ENCODE assay signal across 14 cellular contexts in the genomic region with DNA sequence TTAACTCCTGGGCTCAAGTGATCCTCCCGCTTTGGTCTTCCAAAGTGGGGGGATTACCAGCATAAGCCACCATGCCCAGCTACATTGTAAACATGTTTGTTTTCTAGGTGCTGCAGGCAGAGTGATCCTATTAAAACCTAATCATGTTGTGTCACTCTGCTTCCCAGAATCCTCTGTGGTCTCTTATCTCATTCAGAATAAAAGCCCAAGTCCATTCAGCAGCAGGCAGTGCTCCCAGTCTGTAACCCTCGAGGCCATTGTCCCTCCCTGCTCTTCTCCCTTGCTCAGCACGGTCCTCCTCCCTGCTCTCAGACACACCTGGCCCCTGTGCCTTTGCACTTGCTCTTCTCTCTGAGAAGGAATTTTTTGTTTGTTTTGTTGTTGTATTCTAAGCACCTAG.
DNase-seq lines count a peak whose midpoint lies in the region; ATAC-seq lines count a peak whose summit lies in the region.
"Had no signal": no experiment of that assay in that cellular context is flagged by ENCODE, and none has a peak within 500 bp of the region (broad histone marks: within the 10 kb centered on the region; RNA-seq: fewer than 3 reads in every experiment).

No MANE protein-coding gene starts in this region.

- H3K36me3 Mint-ChIP-seq in activated naive CD8-positive, alpha-beta T cell: peaks cover 6% of the 10 kb centered on the region
- peaks cover 36% of the 10 kb centered on the region for H3K36me3 Mint-ChIP-seq in activated naive CD8-positive, alpha-beta T cell treated with anti-CD3 and anti-CD28 coated beads, Interleukin-2, amount 50 U/mL, for 24 hours (ENCODE audit: low read depth)
- peaks cover 96% of the 10 kb centered on the region for H3K36me3 Mint-ChIP-seq in effector memory CD8-positive, alpha-beta T cell (ENCODE audit: insufficient read depth)

- H3K27me3 Mint-ChIP-seq in activated naive CD8-positive, alpha-beta T cell: no peaks in the 10 kb centered on the region
- H3K27me3 Mint-ChIP-seq in activated naive CD8-positive, alpha-beta T cell treated with anti-CD3 and anti-CD28 coated beads, Interleukin-2, amount 50 U/mL, for 24 hours: no peaks in the 10 kb centered on the region
- no peaks in the 10 kb centered on the region for H3K27me3 Mint-ChIP-seq in effector memory CD8-positive, alpha-beta T cell

- no peaks in the 10 kb centered on the region for H3K4me1 Mint-ChIP-seq in activated naive CD8-positive, alpha-beta T cell (ENCODE audit: low read depth)
- H3K4me1 Mint-ChIP-seq in activated naive CD8-positive, alpha-beta T cell treated with anti-CD3 and anti-CD28 coated beads, Interleukin-2, amount 50 U/mL, for 24 hours: no peaks in the 10 kb centered on the region
- peaks cover 1 to 4% of the 10 kb centered on the region in 2 donors for H3K4me1 Mint-ChIP-seq in effector memory CD8-positive, alpha-beta T cell (ENCODE audit: low read depth in 2 of 2)
- H3K4me1 Mint-ChIP-seq: CD14-positive monocyte had no signal

- H3K27ac Mint-ChIP-seq in activated naive CD8-positive, alpha-beta T cell: peak overlapping the region; percentile 37
- H3K27ac Mint-ChIP-seq in activated naive CD8-positive, alpha-beta T cell treated with anti-CD3 and anti-CD28 coated beads, Interleukin-2, amount 50 U/mL, for 24 hours: no peak overlapping the region
- H3K27ac Mint-ChIP-seq in effector memory CD8-positive, alpha-beta T cell: peak overlapping the region; percentile 3 to 21

- no peaks in the 10 kb centered on the region for H3K9me3 Mint-ChIP-seq in activated naive CD8-positive, alpha-beta T cell (ENCODE audit: low read depth)
- no peaks in the 10 kb centered on the region for H3K9me3 Mint-ChIP-seq in activated naive CD8-positive, alpha-beta T cell treated with anti-CD3 and anti-CD28 coated beads, Interleukin-2, amount 50 U/mL, for 24 hours
- H3K9me3 Mint-ChIP-seq in effector memory CD8-positive, alpha-beta T cell: no peaks in the 10 kb centered on the region
- H3K9me3 Mint-ChIP-seq: CD14-positive monocyte had no signal

- no peak for DNase-seq in activated naive CD8-positive, alpha-beta T cell treated with anti-CD3 and anti-CD28 coated beads, Interleukin-2, amount 50 U/mL, for 24 hours
- DNase-seq in NCI-H2029 (lab: John Stamatoyannopoulos, UW) (peak; percentile 12), hypothalamus (lab: John Stamatoyannopoulos, UW) (no peak)
- no peak for DNase-seq in effector memory CD8-positive, alpha-beta T cell
- DNase-seq: IMR-90, Kasumi-1, NCI-H1105 treated with DMSO at 0.1 percent for 48 hours, NCI-H187, NCI-H510A, SJCRH30 had no signal

- H3K4me3 Mint-ChIP-seq in activated naive CD8-positive, alpha-beta T cell: no peak overlapping the region
- H3K4me3 Mint-ChIP-seq in activated naive CD8-positive, alpha-beta T cell treated with anti-CD3 and anti-CD28 coated beads, Interleukin-2, amount 50 U/mL, for 24 hours: no peak overlapping the region
- no peak overlapping the region for H3K4me3 Mint-ChIP-seq in effector memory CD8-positive, alpha-beta T cell
- H3K4me3 Mint-ChIP-seq: CD14-positive monocyte had no signal

- ATAC-seq in activated naive CD8-positive, alpha-beta T cell treated with anti-CD3 and anti-CD28 coated beads, Interleukin-2, amount 50 U/mL, for 24 hours: no peak
- ATAC-seq in effector memory CD8-positive, alpha-beta T cell (replicated peaks): no peak
- ATAC-seq in GM21526 (IDR thresholded peaks at IDR 0.05; ENCODE audit: low FRiP score, unreplicated experiment): no peak
- ATAC-seq in HG02840 (IDR thresholded peaks at IDR 0.05; ENCODE audit: low FRiP score, unreplicated experiment): no peak
